ENCODE assay signal across 16 cellular contexts in the genomic region with DNA sequence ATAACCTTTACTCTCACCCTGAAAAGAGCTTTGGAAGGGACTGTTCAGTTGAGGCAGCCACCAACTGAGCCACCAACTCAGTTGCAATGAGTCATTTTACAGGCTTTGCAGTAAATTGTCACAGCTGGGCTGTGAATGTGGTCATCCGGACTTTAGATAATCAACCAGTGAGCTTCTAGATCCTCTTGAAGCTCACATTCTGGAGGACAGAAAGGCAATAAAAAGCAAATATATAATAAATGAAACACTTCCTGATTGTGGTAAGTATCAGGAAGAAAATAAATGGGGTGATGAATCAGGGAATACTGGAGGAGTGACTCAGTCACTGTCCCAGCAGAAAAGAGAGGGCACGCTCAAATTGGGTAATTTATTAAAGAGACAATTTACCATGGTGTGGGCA. TPM values are rescaled to one million over a fixed set of nuclear protein-coding genes. Genes with fewer than 3 reads are reported as not detected.
A peak's percentile ranks its signal among the peaks of the same experiment; 100 is the strongest.
DNase-seq lines count a peak whose midpoint lies in the region; FAIRE-seq and TF ChIP-seq lines count a peak whose summit lies in the region.
"Had no signal": no experiment of that assay in that cellular context is flagged by ENCODE, and none has a peak within 500 bp of the region (broad histone marks: within the 10 kb centered on the region; RNA-seq: fewer than 3 reads in every experiment).

No MANE protein-coding gene starts in this region.

- no peaks in the 10 kb centered on the region for H4K20me1 ChIP-seq in BLaER1 treated with 17β-estradiol and CSF1 and Interleukin-3, amounts not matched to agents 10 nM and 100 nM
- H4K20me1 ChIP-seq in keratinocyte (ENCODE audit: control insufficient read depth, extremely low read depth, insufficient read depth, low read length): no peaks in the 10 kb centered on the region

- peaks cover 17 to 31% (median 25%) of the 10 kb centered on the region in 10 experiments for H3K4me1 ChIP-seq in BLaER1 treated with 17β-estradiol and CSF1 and Interleukin-3, amounts not matched to agents 10 nM and 100 nM
- peaks cover 14% of the 10 kb centered on the region for H3K4me1 ChIP-seq in keratinocyte (ENCODE audit: control insufficient read depth, extremely low read depth, insufficient read depth, low read length)
- H3K4me1 ChIP-seq: Caco-2 had no signal

- no peak overlapping the region for H3K27ac ChIP-seq in BLaER1 treated with 17β-estradiol and CSF1 and Interleukin-3, amounts not matched to agents 10 nM and 100 nM
- peak overlapping the region; percentile 38 for H3K27ac ChIP-seq in keratinocyte (ENCODE audit: control insufficient read depth, insufficient read depth, low read length)

- no peaks in the 10 kb centered on the region for H3K27me3 ChIP-seq in BLaER1 treated with 17β-estradiol and CSF1 and Interleukin-3, amounts not matched to agents 10 nM and 100 nM
- H3K27me3 ChIP-seq in keratinocyte (ENCODE audit: control insufficient read depth, extremely low read depth, insufficient read depth, low read length): no peaks in the 10 kb centered on the region

- H3K4me3 Mint-ChIP-seq in activated CD4-positive, alpha-beta memory T cell treated with anti-CD3 and anti-CD28 coated beads for 36 hours: no peak overlapping the region
- H3K4me3 Mint-ChIP-seq: activated CD8-positive, alpha-beta T cell treated with anti-CD3 and anti-CD28 coated beads, Interleukin-2, amount 10 ng/mL, durations not matched to agents 7 days and 5 days; activated naive CD8-positive, alpha-beta T cell treated with anti-CD3 and anti-CD28 coated beads for 36 hours; effector memory CD8-positive, alpha-beta T cell; T-cell had no signal

- no peaks in the 10 kb centered on the region for H3K9me3 Mint-ChIP-seq in activated CD4-positive, alpha-beta memory T cell treated with anti-CD3 and anti-CD28 coated beads for 36 hours
- H3K9me3 Mint-ChIP-seq: activated naive CD8-positive, alpha-beta T cell treated with anti-CD3 and anti-CD28 coated beads for 36 hours; effector memory CD8-positive, alpha-beta T cell; T-cell had no signal

- no peaks in the 10 kb centered on the region for H3K36me3 Mint-ChIP-seq in activated CD4-positive, alpha-beta memory T cell treated with anti-CD3 and anti-CD28 coated beads for 36 hours
- H3K36me3 Mint-ChIP-seq: activated naive CD8-positive, alpha-beta T cell treated with anti-CD3 and anti-CD28 coated beads for 36 hours; T-cell had no signal

- H3K36me3 ChIP-seq in BLaER1 treated with 17β-estradiol and CSF1 and Interleukin-3, amounts not matched to agents 10 nM and 100 nM: no peaks in the 10 kb centered on the region
- H3K36me3 ChIP-seq in keratinocyte (ENCODE audit: control insufficient read depth in 2 of 2, extremely low read depth in 1 of 2, insufficient read depth in 2 of 2, low read length in 2 of 2): no peaks in the 10 kb centered on the region

- H3K4me2 ChIP-seq in BLaER1 treated with 17β-estradiol and CSF1 and Interleukin-3, amounts not matched to agents 10 nM and 100 nM: peak overlapping the region in 10 of 11 experiments; percentile 2 to 59 (median 23); a peak in 11 of 22 replicates
- peak overlapping the region; percentile 39 for H3K4me2 ChIP-seq in keratinocyte (ENCODE audit: control insufficient read depth, extremely low read depth, insufficient read depth, low read depth, low read length)

- TF ChIP-seq CTCF in keratinocyte (optimal IDR thresholded peaks at IDR 0.05 in 1 of 3, IDR thresholded peaks at IDR 0.05 in 1 of 3, conservative IDR thresholded peaks at IDR 0.05 in 1 of 3; ENCODE audit: extremely low read depth in 1 of 3, insufficient read depth in 2 of 3, low read length in 3 of 3): no peak

- H3K9me3 ChIP-seq in BLaER1 treated with 17β-estradiol and CSF1 and Interleukin-3, amounts not matched to agents 10 nM and 100 nM (replicated peaks in 1 of 11): no peaks in the 10 kb centered on the region
- no peaks in the 10 kb centered on the region for H3K9me3 ChIP-seq in keratinocyte (ENCODE audit: control insufficient read depth, low read depth, low read length)
- H3K9me3 ChIP-seq: Caco-2 had no signal

- CTCF ChIA-PET in activated CD4-positive, alpha-beta memory T cell treated with anti-CD3 and anti-CD28 coated beads for 36 hours (lab: Charles Lee): interaction anchor here (0.7 to 10.2 kb wide), 3 partner anchors 119 to 202 kb away, joined by 3 to 162 read pairs (median 9); no protein-coding TSS in a partner anchor

- H3K27me3 Mint-ChIP-seq in activated CD4-positive, alpha-beta memory T cell treated with anti-CD3 and anti-CD28 coated beads for 36 hours: no peaks in the 10 kb centered on the region

- H2AFZ ChIP-seq in keratinocyte (ENCODE audit: control insufficient read depth, low read length): no peak overlapping the region

- H3K4me1 Mint-ChIP-seq in activated CD4-positive, alpha-beta memory T cell treated with anti-CD3 and anti-CD28 coated beads for 36 hours (ENCODE audit: low read depth): no peaks in the 10 kb centered on the region
- H3K4me1 Mint-ChIP-seq: activated naive CD8-positive, alpha-beta T cell treated with anti-CD3 and anti-CD28 coated beads for 36 hours; T-cell had no signal

- DNase-seq in LoVo (ENCODE audit: low spot score) (peak; percentile 61), astrocyte of the hippocampus (ENCODE audit: low read depth, low spot score) (peak; percentile 33), keratinocyte (ENCODE audit: low read depth, low spot score) (peak; percentile 54), Ammon's horn (ENCODE audit: low spot score) (no peak), NCI-H2227 treated with DMSO at 0.1 percent for 48 hours (lab: John Stamatoyannopoulos, UW) (no peak), NCI-H446 (lab: John Stamatoyannopoulos, UW) (no peak)
- DNase-seq in activated CD4-positive, alpha-beta memory T cell treated with anti-CD3 and anti-CD28 coated beads for 36 hours: no peak
- DNase-seq: activated CD8-positive, alpha-beta T cell treated with anti-CD3 and anti-CD28 coated beads, Interleukin-2, amount 10 ng/mL, durations not matched to agents 7 days and 5 days; activated naive CD8-positive, alpha-beta T cell treated with anti-CD3 and anti-CD28 coated beads for 36 hours; Caco-2; effector memory CD8-positive, alpha-beta T cell; left cardiac atrium; stimulated activated naive CD4-positive, alpha-beta T cell; T-cell had no signal

- FAIRE-seq in keratinocyte (lab: Jason Lieb, UNC): peak; percentile 73
- FAIRE-seq: GM12892 had no signal

- POLR2A ChIA-PET in activated CD4-positive, alpha-beta memory T cell treated with anti-CD3 and anti-CD28 coated beads for 36 hours (lab: Charles Lee): no interaction called here

- no peak overlapping the region for H3K27ac Mint-ChIP-seq in activated CD4-positive, alpha-beta memory T cell treated with anti-CD3 and anti-CD28 coated beads for 36 hours
- H3K27ac Mint-ChIP-seq: activated CD8-positive, alpha-beta T cell treated with anti-CD3 and anti-CD28 coated beads, Interleukin-2, amount 10 ng/mL, durations not matched to agents 7 days and 5 days; activated naive CD8-positive, alpha-beta T cell treated with anti-CD3 and anti-CD28 coated beads for 36 hours; effector memory CD8-positive, alpha-beta T cell; T-cell had no signal

- dilution Hi-C loops in keratinocyte (cut with MboI; ENCODE audit: extremely low pct_ligation_motif_present, low sequenced_read_pairs): no loop called here

- no peak overlapping the region for H3K4me3 ChIP-seq in BLaER1 treated with 17β-estradiol and CSF1 and Interleukin-3, amounts not matched to agents 10 nM and 100 nM
- no peak overlapping the region for H3K4me3 ChIP-seq in keratinocyte (ENCODE audit: control insufficient read depth in 2 of 3, extremely low read depth in 1 of 3, insufficient read depth in 2 of 3, low read depth in 1 of 3, low read length in 3 of 3)

- H3K9ac ChIP-seq in BLaER1 treated with 17β-estradiol and CSF1 and Interleukin-3, amounts not matched to agents 10 nM and 100 nM: no peak overlapping the region
- H3K9ac ChIP-seq in keratinocyte (ENCODE audit: control insufficient read depth, extremely low read depth, insufficient read depth, low read length): no peak overlapping the region

- no peaks in the 10 kb centered on the region for H3K79me2 ChIP-seq in keratinocyte (ENCODE audit: control insufficient read depth, insufficient read depth, low read length)

- no peaks in the 10 kb centered on the region for H3K9me1 ChIP-seq in keratinocyte (ENCODE audit: control insufficient read depth, extremely low read depth, insufficient read depth, low read length)

- intact Hi-C loops in activated CD4-positive, alpha-beta memory T cell treated with anti-CD3 and anti-CD28 coated beads for 36 hours (cut with micrococcal nuclease): loop anchor here (5.0 to 10.0 kb wide), 2 partner anchors 117 to 405 kb away; no protein-coding TSS in a partner anchor

RNA-seq across cellular contexts. Expression of gene C5orf58, which starts 13.2 kb away (rescaled TPM):
- polyA plus RNA-seq in keratinocyte: not detected in 3 replicates
- not detected for polyA plus RNA-seq in keratinocyte (2011; ENCODE audit: low read depth)
- not detected in 2 replicates for polyA plus RNA-seq in keratinocyte (2011; cell fraction: cytosol; rRNA removed)
- polyA plus RNA-seq in keratinocyte (2011; cell fraction: nucleus; rRNA removed): not detected in 2 replicates
- polyA plus RNA-seq in keratinocyte (2012; ENCODE audit: low replicate concordance): not detected in 2 replicates
- not detected in 3 replicates for polyA minus RNA-seq in keratinocyte
- not detected for polyA minus RNA-seq in keratinocyte (2011; cell fraction: cytosol; rRNA and poly(A)+ RNA removed)
- not detected in 2 replicates for polyA minus RNA-seq in keratinocyte (2011; cell fraction: nucleus; rRNA and poly(A)+ RNA removed)
- total RNA-seq in activated CD4-positive, alpha-beta memory T cell treated with anti-CD3 and anti-CD28 coated beads for 36 hours: not detected
- total RNA-seq: activated CD8-positive, alpha-beta T cell treated with anti-CD3 and anti-CD28 coated beads, Interleukin-2, amount 10 ng/mL, durations not matched to agents 7 days and 5 days; activated naive CD8-positive, alpha-beta T cell treated with anti-CD3 and anti-CD28 coated beads for 36 hours; Caco-2; left cardiac atrium; T-cell had no signal

Comparison
In these comparisons a context has a peak if more than half of its experiments do, and no peak if none do; other contexts are left out.
1. DNase-seq: peak in LoVo (single experiment), astrocyte of the hippocampus (single experiment) and keratinocyte (single experiment); none in Ammon's horn (single experiment), NCI-H2227 treated with DMSO at 0.1 percent for 48 hours (single experiment), activated CD4-positive, alpha-beta memory T cell treated with anti-CD3 and anti-CD28 coated beads for 36 hours (single experiment) and NCI-H446 (0 of 2).